In the genomic region with DNA sequence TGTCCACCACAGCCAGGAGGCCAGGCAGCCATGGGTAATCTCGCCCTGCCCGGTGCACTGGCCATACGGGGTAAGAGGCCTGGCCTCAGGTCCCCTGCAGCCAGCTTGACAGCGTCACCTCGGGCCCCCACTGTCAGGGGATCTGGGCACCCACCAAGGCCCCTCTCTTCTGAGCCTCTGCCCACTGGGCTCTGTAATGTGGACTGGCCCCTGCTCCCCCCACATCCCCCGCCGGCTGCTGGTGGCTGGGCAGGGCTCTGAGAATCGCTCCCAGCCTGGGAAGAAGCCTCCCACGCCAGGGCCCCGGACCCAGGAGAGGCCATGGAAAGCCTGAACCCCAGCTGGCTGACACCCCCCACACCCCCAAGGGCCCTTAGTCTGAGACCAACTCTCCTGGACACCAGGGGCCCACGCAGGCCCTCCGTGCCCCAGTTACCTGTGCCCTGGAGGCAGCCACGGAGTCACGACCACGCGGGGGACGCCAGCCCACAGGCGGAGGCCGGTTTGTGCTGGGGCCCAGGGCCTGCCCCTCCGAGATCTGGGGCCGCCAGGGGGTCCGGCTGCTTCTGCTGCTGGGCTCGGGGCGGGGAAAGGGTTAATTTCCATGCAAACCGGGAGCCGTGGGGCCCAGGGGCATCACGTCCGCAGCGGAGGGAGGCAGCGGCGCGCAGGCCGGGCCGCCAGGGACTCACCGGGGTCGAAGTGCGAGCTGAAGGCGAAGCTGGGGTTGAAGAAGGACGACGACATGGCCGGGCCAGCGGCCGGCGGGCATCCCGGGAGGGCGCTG, we compare ENCODE assay signal across 8 cellular contexts. TPM values are rescaled to one million over a fixed set of nuclear protein-coding genes. Genes with fewer than 3 reads are reported as not detected.
DNase-seq lines count a peak whose midpoint lies in the region; ATAC-seq and TF ChIP-seq lines count a peak whose summit lies in the region.

A gene (plus strand): TSS at position 262 of the 787 bp plus-strand sequence. CDS start 15,720 bp downstream, outside the sequence.

- DNase-seq in CD4-positive, alpha-beta T cell: no peak
- DNase-seq in SK-N-DZ (ENCODE audit: low spot score) (peak; percentile 53), left ventricle myocardium inferior (no peak), pons (ENCODE audit: low spot score) (peak; percentile 36), PC-9 (no peak), glomerular visceral epithelial cell (ENCODE audit: extremely low spot score) (no peak)
- no peak for DNase-seq in activated CD8-positive, alpha-beta memory T cell treated with anti-CD3 and anti-CD28 coated beads for 24 hours

- H4K20me1 ChIP-seq in PC-9 (ENCODE audit: insufficient read depth): no peaks in the 10 kb centered on the region

- intact Hi-C loops in CD4-positive, alpha-beta T cell (cut with DNase I, micrococcal nuclease): no loop called here
- intact Hi-C loops in left ventricle myocardium inferior (cut with micrococcal nuclease): no loop called here
- intact Hi-C loops in PC-9 (cut with micrococcal nuclease; ENCODE audit: unreplicated experiment): no loop called here

- no peaks in the 10 kb centered on the region for H3K9me3 Mint-ChIP-seq in CD4-positive, alpha-beta T cell

- H3F3A ChIP-seq in PC-9 (ENCODE audit: insufficient read depth, low read depth): peaks cover 7% of the 10 kb centered on the region; the same call in 1 of the 2 replicates

- H3K9me2 ChIP-seq in PC-9 (ENCODE audit: insufficient read depth): no peaks in the 10 kb centered on the region

- no peaks in the 10 kb centered on the region for H3K79me2 ChIP-seq in PC-9 (ENCODE audit: low read depth)

- peak within 1 kb of the TSS; percentile 20 for H3K4me3 Mint-ChIP-seq in CD4-positive, alpha-beta T cell

- H2AFZ ChIP-seq in PC-9: no peak within 1 kb of the TSS

- TF ChIP-seq CTCF in CD4-positive, alpha-beta T cell (IDR thresholded peaks at IDR 0.05): no peak
- no peak for TF ChIP-seq CTCF in left ventricle myocardium inferior (IDR thresholded peaks at IDR 0.05; ENCODE audit: borderline replicate concordance)
- TF ChIP-seq CTCF in PC-9 (conservative IDR thresholded peaks at IDR 0.05): no peak

- CTCF ChIA-PET in CD4-positive, alpha-beta T cell (lab: Charles Lee): interaction anchor here (0.5 kb wide), 1 partner anchor 11 kb away, joined by 3 read pairs; no protein-coding TSS in a partner anchor
- CTCF ChIA-PET in PC-9 (lab: Charles Lee): interaction anchor here (0.5 to 0.6 kb wide), 3 partner anchors 10 to 611 kb away, joined by 3 to 7 read pairs (median 4); no protein-coding TSS in a partner anchor

- no peak for ATAC-seq in CD4-positive, alpha-beta T cell (ENCODE audit: poor library complexity)
- ATAC-seq in esophagus mucosa: no peak

- H3K4me1 Mint-ChIP-seq in CD4-positive, alpha-beta T cell (ENCODE audit: low read depth): peaks cover 4% of the 10 kb centered on the region

- H3K9me3 ChIP-seq in CD4-positive, alpha-beta T cell (ENCODE audit: control insufficient read depth, low read length): no peaks in the 10 kb centered on the region
- no peaks in the 10 kb centered on the region for H3K9me3 ChIP-seq in left ventricle myocardium inferior (replicated peaks)
- H3K9me3 ChIP-seq in PC-9 (ENCODE audit: insufficient read depth, low read depth): no peaks in the 10 kb centered on the region

- H3K27ac ChIP-seq in CD4-positive, alpha-beta T cell (ENCODE audit: low read depth, low read length): no peak within 1 kb of the TSS
- H3K27ac ChIP-seq in left ventricle myocardium inferior (replicated peaks) (peak within 1 kb of the TSS; percentile 46), PC-9 (no peak within 1 kb of the TSS)

- H3K4me3 ChIP-seq in left ventricle myocardium inferior (peak within 1 kb of the TSS; percentile 67), PC-9 (no peak within 1 kb of the TSS)

- POLR2A ChIA-PET in CD4-positive, alpha-beta T cell (lab: Charles Lee): no interaction called here
- POLR2A ChIA-PET in PC-9 (lab: Charles Lee; ENCODE audit: unreplicated experiment): no interaction called here

- no TSS peak for BruUV-seq in PC-9 (replicated peaks; lab: Mats Ljungman, UMichigan)

- H3K36me3 Mint-ChIP-seq in CD4-positive, alpha-beta T cell (ENCODE audit: low read depth): no peaks in the 10 kb centered on the region

- H3K27ac Mint-ChIP-seq in CD4-positive, alpha-beta T cell: no peak within 1 kb of the TSS

- no peak within 1 kb of the TSS for H3K4me2 ChIP-seq in PC-9

- peaks cover 23% of the 10 kb centered on the region for H3K4me1 ChIP-seq in left ventricle myocardium inferior
- no peaks in the 10 kb centered on the region for H3K4me1 ChIP-seq in PC-9 (replicated peaks; ENCODE audit: insufficient read depth)

- H3K27me3 ChIP-seq in CD4-positive, alpha-beta T cell (ENCODE audit: control insufficient read depth, insufficient read depth, low read length): peaks cover 30% of the 10 kb centered on the region
- H3K27me3 ChIP-seq in left ventricle myocardium inferior (ENCODE audit: low read depth): peaks cover 31% of the 10 kb centered on the region
- peaks cover 21% of the 10 kb centered on the region for H3K27me3 ChIP-seq in PC-9 (ENCODE audit: insufficient read depth, low read depth)

- H3K36me3 ChIP-seq in left ventricle myocardium inferior (no peaks in the 10 kb centered on the region), PC-9 (ENCODE audit: low read depth) (no peaks in the 10 kb centered on the region)

- H3K27me3 Mint-ChIP-seq in CD4-positive, alpha-beta T cell: peaks cover 24% of the 10 kb centered on the region

RNA-seq across cellular contexts. Expression of the gene that starts here (rescaled TPM):
- not detected for total RNA-seq in CD4-positive, alpha-beta T cell
- not detected in 2 replicates for polyA plus RNA-seq in SK-N-DZ (2014; cell fraction: cytosol; rRNA removed)
- polyA plus RNA-seq in SK-N-DZ (2014; cell fraction: nucleus; rRNA removed): not detected in 2 replicates
- total RNA-seq in left ventricle myocardium inferior (not detected), esophagus mucosa (not detected), PC-9 (2021) (not detected in 2 replicates)

Comparison
In these comparisons a context has a peak if more than half of its experiments do, and no peak if none do; other contexts are left out.
1. DNase-seq: peak in SK-N-DZ (single experiment) and pons (single experiment); none in CD4-positive, alpha-beta T cell (0 of 10), left ventricle myocardium inferior (single experiment), PC-9 (0 of 2), activated CD8-positive, alpha-beta memory T cell treated with anti-CD3 and anti-CD28 coated beads for 24 hours (single experiment) and glomerular visceral epithelial cell (single experiment).